9 cellular contexts compared by ENCODE assay signal in genomic region chr11:44978961-44979331, GRCh38. TPM values are rescaled to one million over a fixed set of nuclear protein-coding genes. Genes with fewer than 3 reads are reported as not detected.
DNase-seq lines count a peak whose midpoint lies in the region; ATAC-seq and TF ChIP-seq lines count a peak whose summit lies in the region.
"Had no signal": no experiment of that assay in that cellular context is flagged by ENCODE, and none has a peak within 500 bp of the region (broad histone marks: within the 10 kb centered on the region; RNA-seq: fewer than 3 reads in every experiment).

No MANE protein-coding gene starts in this region.

- no peak for TF ChIP-seq POLR2A in right lobe of liver (IDR thresholded peaks at IDR 0.05)

- DNase-seq in M059J (ENCODE audit: low read depth): peak; percentile 72
- DNase-seq in RPMI8226: peak; percentile 79
- DNase-seq in right lobe of liver: peak; percentile 72 to 82 (median 78)
- no peak for DNase-seq in NOMO-1 treated with dmso at 0.1 percent for 144 hours (lab: John Stamatoyannopoulos, UW; ENCODE audit: unreplicated experiment)
- no peak for DNase-seq in stimulated activated CD4-positive, alpha-beta T cell treated with anti-CD3 and anti-CD28 coated beads, Interleukin-12 subunit alpha, Interleukin-12 subunit beta, amount 100 ng/mL, for 4 hours
- no peak for DNase-seq in effector CD4-positive, alpha-beta T cell
- DNase-seq: cortex of kidney had no signal

- ATAC-seq in right lobe of liver (peak; percentile 79 to 82 (median 80)), HG02840 (IDR thresholded peaks at IDR 0.05; ENCODE audit: low FRiP score, unreplicated experiment) (no peak)

- H3K27me3 ChIP-seq in right lobe of liver: no peaks in the 10 kb centered on the region

- H3K9me3 ChIP-seq in right lobe of liver: no peaks in the 10 kb centered on the region

- peaks cover 0 to 35% (median 17%) of the 10 kb centered on the region in 4 donors for H3K4me1 ChIP-seq in right lobe of liver

- WGBS in right lobe of liver (ENCODE audit: insufficient coverage, low coverage, low lambda C conversion rate, missing lambda C conversion rate): 40% methylated on average over 1 of the region's 1 CpG

- H3K27ac ChIP-seq in 22Rv1: peak overlapping the region; percentile 100
- H3K27ac ChIP-seq in right lobe of liver: peak overlapping the region; percentile 36 to 77 (median 54)

- no peak overlapping the region for H3K4me3 ChIP-seq in right lobe of liver

- TF ChIP-seq CTCF in 22Rv1 (IDR thresholded peaks at IDR 0.05) (no peak), right lobe of liver (IDR thresholded peaks at IDR 0.05) (no peak)

- intact Hi-C loops in right lobe of liver (cut with DNase I): no loop called here

- H3K36me3 ChIP-seq in right lobe of liver: no peaks in the 10 kb centered on the region

RNA-seq across cellular contexts. Expression of gene TP53I11, which starts 28.3 kb away (rescaled TPM):
- 52.0 and 64.2 TPM in 2 replicates for total RNA-seq in M059J (2014; rRNA removed; shearing (Covaris generic))
- 10 to 100 TPM in 4 of 6 experiments, 1 to 10 TPM in 2; 5.7 to 22.1 (median 12.2) TPM for total RNA-seq in right lobe of liver

Comparison
In these comparisons a context has a peak if more than half of its experiments do, and no peak if none do; other contexts are left out.
1. DNase-seq: peak in M059J (single experiment), RPMI8226 (single experiment) and right lobe of liver (3 of 3); none in NOMO-1 treated with dmso at 0.1 percent for 144 hours (single experiment), stimulated activated CD4-positive, alpha-beta T cell treated with anti-CD3 and anti-CD28 coated beads, Interleukin-12 subunit alpha, Interleukin-12 subunit beta, amount 100 ng/mL, for 4 hours (single experiment) and effector CD4-positive, alpha-beta T cell (single experiment).